Comparison of ENCODE assay signal across 10 cellular contexts in the genomic region with DNA sequence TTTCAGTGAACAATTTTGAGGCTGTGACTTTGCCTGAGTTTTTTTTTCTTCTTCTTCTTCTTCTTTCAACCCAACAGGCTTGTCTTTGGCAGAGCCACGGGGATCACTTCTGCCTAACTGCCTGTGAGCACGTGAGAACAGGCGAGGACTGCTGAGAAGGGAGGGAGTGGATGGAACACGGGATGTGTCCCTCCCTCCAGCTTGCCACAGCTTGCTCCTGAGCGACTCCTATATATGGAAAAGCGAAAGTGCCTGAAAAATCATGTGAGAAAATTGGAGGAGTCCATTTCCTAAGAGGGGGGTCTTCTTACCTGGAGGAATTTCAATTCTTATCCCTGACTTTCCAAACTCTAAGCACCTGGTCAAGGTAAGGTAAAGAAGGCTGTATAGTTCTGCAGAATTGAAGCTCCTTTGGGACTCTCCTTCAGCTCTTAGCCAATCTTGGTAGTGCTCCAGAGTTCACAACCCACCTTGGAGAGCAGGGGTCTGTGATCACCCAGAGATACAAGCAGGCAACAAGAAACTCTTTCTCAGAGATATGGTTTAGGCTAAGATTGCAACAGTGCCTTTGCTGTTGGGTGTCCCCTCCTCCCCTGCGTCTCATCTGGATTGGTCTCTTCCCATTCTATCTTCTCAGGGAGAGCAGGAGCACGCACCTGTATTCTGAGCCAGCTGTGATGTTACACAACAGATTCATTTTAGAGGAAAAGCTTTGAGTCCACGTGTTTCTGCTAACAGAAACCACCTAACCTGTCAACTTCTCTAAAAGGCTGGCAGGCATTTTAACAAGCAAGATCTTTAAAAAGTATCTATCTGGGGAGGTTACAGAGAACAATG. TPM values are rescaled to one million over a fixed set of nuclear protein-coding genes. Genes with fewer than 3 reads are reported as not detected.
A peak's percentile ranks its signal among the peaks of the same experiment; 100 is the strongest.
DNase-seq lines count a peak whose midpoint lies in the region; ATAC-seq and TF ChIP-seq lines count a peak whose summit lies in the region.
"Had no signal": no experiment of that assay in that cellular context is flagged by ENCODE, and none has a peak within 500 bp of the region (broad histone marks: within the 10 kb centered on the region; RNA-seq: fewer than 3 reads in every experiment).

Gene MAT1A (minus strand): TSS at position 208 of the 837 bp plus-strand sequence. CDS start 235 bp downstream, outside the sequence.

- H3K27ac Mint-ChIP-seq in immature natural killer cell: no peak within 1 kb of the TSS

- CTCF ChIA-PET in HEK293T (lab: Yijun Ruan, JAX): interaction anchor here (1.0 kb wide), 1 partner anchor 7 kb away, joined by 3 read pairs; no protein-coding TSS in a partner anchor

- H3K27me3 Mint-ChIP-seq in immature natural killer cell (ENCODE audit: low read depth in 3 of 3): peaks cover 2 to 10% (median 5%) of the 10 kb centered on the region in 3 donors

- peaks cover 0 to 4% (median 0%) of the 10 kb centered on the region in 3 donors for H3K36me3 Mint-ChIP-seq in immature natural killer cell

- POLR2A ChIA-PET in HEK293T (lab: Yijun Ruan, JAX): no interaction called here

- no peaks in the 10 kb centered on the region for H3K9me3 Mint-ChIP-seq in immature natural killer cell

- no peak for ATAC-seq in HG03108 (IDR thresholded peaks at IDR 0.05; ENCODE audit: unreplicated experiment)

- H3K4me3 Mint-ChIP-seq in immature natural killer cell: no peak within 1 kb of the TSS

- no peaks in the 10 kb centered on the region for H3K4me1 Mint-ChIP-seq in immature natural killer cell

- DNase-seq in A172 (ENCODE audit: low spot score) (peak; percentile 44), HEK293T (ENCODE audit: extremely low spot score) (peak; percentile 53), RKO (ENCODE audit: low spot score) (peak; percentile 14), iPS DF 4.7 (ENCODE audit: extremely low read depth, low spot score) (peak; percentile 60), immature natural killer cell (no peak), anterior cingulate cortex (lab: John Stamatoyannopoulos, UW) (no peak), ecto neural progenitor cell (ENCODE audit: low spot score) (no peak)
- DNase-seq: amygdala had no signal

TF ChIP-seq in HEK293T, 16 proteins besides CTCF, POLR2A, EP300 and RAD21:
- TF ChIP-seq L3MBTL2 (conservative IDR thresholded peaks at IDR 0.05) (peak; percentile 93), SP1 (IDR thresholded peaks at IDR 0.05) (no peak)

RNA-seq across cellular contexts. Expression of gene MAT1A, which starts in this region (rescaled TPM):
- total RNA-seq in A172 (2014; rRNA removed; shearing (Covaris generic)): 0.34 and 2.2 TPM in 2 replicates
- polyA plus RNA-seq in immature natural killer cell: not detected
- total RNA-seq: osteoblast had no signal

Comparison
In these comparisons a context has a peak if more than half of its experiments do, and no peak if none do; other contexts are left out.
1. DNase-seq: peak in A172 (single experiment), HEK293T (single experiment), RKO (single experiment) and iPS DF 4.7 (single experiment); none in immature natural killer cell (0 of 3), anterior cingulate cortex (0 of 58) and ecto neural progenitor cell (single experiment).